ENCODE assay signal across 8 cellular contexts in the genomic region with DNA sequence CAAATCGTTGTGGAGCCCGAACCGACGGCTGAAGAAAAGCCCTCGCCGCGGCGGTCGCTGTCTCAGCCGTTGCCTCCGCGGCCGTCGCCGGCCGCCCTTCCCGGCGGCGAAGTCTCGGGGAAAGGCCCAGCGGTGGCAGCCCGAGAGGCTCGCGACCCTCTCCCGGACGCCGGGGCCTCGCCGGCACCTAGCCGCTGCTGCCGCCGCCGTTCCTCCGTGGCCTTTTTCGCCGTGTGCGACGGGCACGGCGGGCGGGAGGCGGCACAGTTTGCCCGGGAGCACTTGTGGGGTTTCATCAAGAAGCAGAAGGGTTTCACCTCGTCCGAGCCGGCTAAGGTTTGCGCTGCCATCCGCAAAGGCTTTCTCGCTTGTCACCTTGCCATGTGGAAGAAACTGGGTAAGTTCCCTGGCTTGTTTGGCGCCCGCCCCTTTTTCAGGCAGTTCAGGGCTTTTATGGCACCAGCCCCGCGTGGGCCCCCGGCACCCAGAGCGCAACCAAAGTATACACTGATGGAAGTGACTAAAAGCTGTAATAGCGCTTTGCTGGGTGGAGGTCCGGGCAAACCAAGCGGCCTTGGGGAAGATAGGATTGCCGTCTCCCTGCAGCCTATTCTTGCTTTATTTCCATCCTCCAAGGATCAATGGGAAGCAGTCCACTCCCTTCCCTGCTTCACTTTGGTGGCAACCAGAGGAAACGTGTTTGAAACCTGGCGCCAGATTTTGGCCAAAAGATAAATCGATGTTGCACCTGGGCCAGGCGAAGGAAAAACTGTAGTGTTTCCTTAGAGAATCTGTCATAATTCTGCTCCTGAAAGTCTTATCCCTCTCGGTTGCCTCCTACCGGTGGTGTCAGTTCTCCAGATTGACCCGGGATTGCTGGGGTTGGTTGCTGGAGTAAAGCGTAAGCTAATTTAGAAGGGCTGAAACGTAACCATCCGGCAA. TPM values are rescaled to one million over a fixed set of nuclear protein-coding genes. Genes with fewer than 3 reads are reported as not detected.
DNase-seq lines count a peak whose midpoint lies in the region; ATAC-seq, FAIRE-seq and TF ChIP-seq lines count a peak whose summit lies in the region.

No MANE protein-coding gene starts in this region.

- peaks cover 7% of the 10 kb centered on the region for H3K4me1 Mint-ChIP-seq in astrocyte (ENCODE audit: low read depth, unreplicated experiment)

- H3K27me3 ChIP-seq in astrocyte (ENCODE audit: insufficient read depth, low read length) (no peaks in the 10 kb centered on the region), hepatocyte (no peaks in the 10 kb centered on the region)

- ATAC-seq in HG02763 (IDR thresholded peaks at IDR 0.05; ENCODE audit: unreplicated experiment) (peak; percentile 14), HG03571 (IDR thresholded peaks at IDR 0.05; ENCODE audit: unreplicated experiment) (no peak)

- no peak for FAIRE-seq in astrocyte (lab: Jason Lieb, UNC)

- DNase-seq in GM10248 (ENCODE audit: extremely low spot score) (peak; percentile 59), NCI-H146 (lab: John Stamatoyannopoulos, UW) (peak; percentile 67), T-helper 22 cell (ENCODE audit: low read depth) (peak; percentile 42), astrocyte (ENCODE audit: low read depth) (peak; percentile 69), hepatocyte (ENCODE audit: low spot score) (peak; percentile 91), retina (peak; percentile 86)

- H3K4me2 ChIP-seq in astrocyte (ENCODE audit: low read length) (peak overlapping the region; percentile 85), hepatocyte (peak overlapping the region; percentile 80)

- peak overlapping the region; percentile 92 for H3K9ac ChIP-seq in astrocyte (ENCODE audit: low read length)

- peak overlapping the region; percentile 89 for H3K4me3 ChIP-seq in astrocyte (ENCODE audit: insufficient read depth, low read depth, low read length)
- peak overlapping the region; percentile 65 for H3K4me3 ChIP-seq in hepatocyte

- H3K36me3 Mint-ChIP-seq in astrocyte (ENCODE audit: low read depth, unreplicated experiment), result no peaks in the 10 kb centered on the region

- H3K36me3 ChIP-seq in astrocyte (ENCODE audit: insufficient read depth, low read length) (no peaks in the 10 kb centered on the region), hepatocyte (replicated peaks; ENCODE audit: insufficient read depth, low read depth) (no peaks in the 10 kb centered on the region)

- POLR2A ChIA-PET in GM10248 (lab: Yijun Ruan, JAX), result interaction anchor here (1.0 kb wide), 1 partner anchor 209 kb away, joined by 7 read pairs; a partner anchor contains a TSS

- TF ChIP-seq CTCF in GM10248 (IDR thresholded peaks at IDR 0.05; ENCODE audit: control extremely low read depth, extremely low read depth, low read depth, missing control alignments) (peak; percentile 59), astrocyte (IDR thresholded peaks at IDR 0.05; ENCODE audit: insufficient read depth, low read depth, low read length) (peak; percentile 86), hepatocyte (IDR thresholded peaks at IDR 0.05; ENCODE audit: poor library complexity) (peak; percentile 71)

- peak overlapping the region; percentile 90 for H3K27ac Mint-ChIP-seq in astrocyte (ENCODE audit: unreplicated experiment)

- H3K79me2 ChIP-seq in astrocyte (ENCODE audit: insufficient read depth, low read length) (peaks cover 57% of the 10 kb centered on the region), hepatocyte (peaks cover 54% of the 10 kb centered on the region)

- no peaks in the 10 kb centered on the region for H3K27me3 Mint-ChIP-seq in astrocyte (ENCODE audit: low read depth, unreplicated experiment)

- CTCF ChIA-PET in GM10248 (lab: Yijun Ruan, JAX), result interaction anchor here (0.8 to 7.1 kb wide), 14 partner anchors 10 to 463 kb away, joined by 3 to 34 read pairs (median 4); a partner anchor contains a TSS

- H3K9me3 Mint-ChIP-seq in astrocyte (ENCODE audit: unreplicated experiment), result no peaks in the 10 kb centered on the region

- peak overlapping the region; percentile 97 for H3K4me3 Mint-ChIP-seq in astrocyte (ENCODE audit: unreplicated experiment)

- peaks cover 45% of the 10 kb centered on the region for H4K20me1 ChIP-seq in astrocyte (ENCODE audit: insufficient read depth, low read length)
- peaks cover 25% of the 10 kb centered on the region for H4K20me1 ChIP-seq in hepatocyte (ENCODE audit: insufficient read depth, poor library complexity, severe bottlenecking)

- peak overlapping the region; percentile 93 for H3K27ac ChIP-seq in astrocyte (ENCODE audit: low read depth, low read length)
- peak overlapping the region; percentile 93 for H3K27ac ChIP-seq in hepatocyte

- H3K4me1 ChIP-seq in astrocyte (ENCODE audit: insufficient read depth, low read length) (peaks cover 13% of the 10 kb centered on the region), hepatocyte (ENCODE audit: insufficient read depth) (peaks cover 6% of the 10 kb centered on the region)

- H3K9me3 ChIP-seq in astrocyte (ENCODE audit: insufficient read depth, low read depth, low read length) (no peaks in the 10 kb centered on the region), hepatocyte (ENCODE audit: low read depth) (no peaks in the 10 kb centered on the region)

- peak overlapping the region; percentile 98 for H2AFZ ChIP-seq in astrocyte (ENCODE audit: low read depth, low read length)
- peak overlapping the region; percentile 65 for H2AFZ ChIP-seq in hepatocyte

- WGBS in hepatocyte (ENCODE audit: low lambda C conversion rate, missing lambda C conversion rate), result under 1% methylated on average over 67 of the region's 69 CpGs

- no peaks in the 10 kb centered on the region for H3K9me2 ChIP-seq in hepatocyte (replicated peaks; ENCODE audit: insufficient read depth)

RNA-seq across cellular contexts. Expression of a gene that starts 0.8 kb away (rescaled TPM):
- total RNA-seq in astrocyte (24.1 and 28.7 TPM in 2 replicates), hepatocyte (12.6 and 18.3 TPM in 2 replicates)
- 12.8 and 18.6 TPM in 2 replicates for polyA plus RNA-seq in hepatocyte
